Comparison of ENCODE assay signal across 2 cellular contexts in genomic region chr1:26471201-26471497, GRCh38.
TF ChIP-seq lines count a peak whose summit lies in the region.

No MANE protein-coding gene starts in this region.

TF ChIP-seq in SK-N-SH, 30 proteins besides CTCF, POLR2A, EP300 and RAD21 (continued from another document):
- no peak for TF ChIP-seq PBX3 (IDR thresholded peaks at IDR 0.05)
- TF ChIP-seq FOXJ3 (CRISPR knock-in tag; IDR thresholded peaks at IDR 0.05) = no peak
- no peak for TF ChIP-seq YY1 (IDR thresholded peaks at IDR 0.05; ENCODE audit: low read depth)
- TF ChIP-seq RCOR1 (IDR thresholded peaks at IDR 0.05; ENCODE audit: low read length) = no peak
- no peak for TF ChIP-seq FOXM1 (IDR thresholded peaks at IDR 0.05; ENCODE audit: low read depth)
- no peak for TF ChIP-seq SMC3 (IDR thresholded peaks at IDR 0.05; ENCODE audit: low read depth, low read length)
- TF ChIP-seq IRF3 (IDR thresholded peaks at IDR 0.05; ENCODE audit: low read depth, low read length) = no peak
- TF ChIP-seq JUND (IDR thresholded peaks at IDR 0.05) = no peak
- no peak for TF ChIP-seq USF1 (IDR thresholded peaks at IDR 0.05; ENCODE audit: borderline replicate concordance, low read depth)
- TF ChIP-seq TEAD4 (IDR thresholded peaks at IDR 0.05; ENCODE audit: borderline replicate concordance, insufficient read depth) = no peak
- TF ChIP-seq GABPA (IDR thresholded peaks at IDR 0.05; ENCODE audit: low read depth) = no peak
- TF ChIP-seq EZH2phosphoT487 (IDR thresholded peaks at IDR 0.05; ENCODE audit: borderline replicate concordance, low read depth) = no peak
- TF ChIP-seq POLR2AphosphoS5 (IDR thresholded peaks at IDR 0.05; ENCODE audit: low read depth, low read length) = no peak

TF ChIP-seq in SK-N-SH treated with all-trans-retinoic acid at 6 μM for 48 hours, 23 proteins besides CTCF, POLR2A, EP300 and RAD21 (continued from another document):
- TF ChIP-seq RARB (CRISPR knock-in tag; IDR thresholded peaks at IDR 0.05) (no peak), PATZ1 (CRISPR knock-in tag; IDR thresholded peaks at IDR 0.05; ENCODE audit: borderline replicate concordance) (no peak)
